In genomic region chr2:20052229-20052871, GRCh38 we compare ENCODE assay signal across 8 cellular contexts. TPM values are rescaled to one million over a fixed set of nuclear protein-coding genes. Genes with fewer than 3 reads are reported as not detected.
DNase-seq lines count a peak whose midpoint lies in the region; ATAC-seq and TF ChIP-seq lines count a peak whose summit lies in the region.

No MANE protein-coding gene starts in this region.

- peak overlapping the region; percentile 73 for H3K4me3 ChIP-seq in cardiac muscle cell
- H3K4me3 ChIP-seq in adipocyte (ENCODE audit: low read length): peak overlapping the region; percentile 100
- H3K4me3 ChIP-seq in vagina: peak overlapping the region; percentile 74 to 89

- TF ChIP-seq POLR2A in vagina (IDR thresholded peaks at IDR 0.05): no peak

- DNase-seq in cardiac muscle cell (ENCODE audit: low read depth in 1 of 2, low spot score in 1 of 2): peak in 1 of 2 donors; percentile 35
- no peak for DNase-seq in Right ventricle myocardium superior
- peak; percentile 59 for DNase-seq in adipocyte (ENCODE audit: low read depth)
- peak; percentile 58 for DNase-seq in left kidney (ENCODE audit: low read depth, low spot score)
- DNase-seq in vagina (ENCODE audit: extremely low spot score in 2 of 2): no peak
- DNase-seq in activated T-helper 1 cell treated with anti-CD3 and anti-CD28 coated beads, Interleukin-12 subunit alpha, Interleukin-12 subunit beta, Interleukin-2, Interleukin-4 antibody, amounts not matched to agents 30 ng/mL and 10 ng/mL and 1 ng/mL, durations not matched to agents 14 hours and 24 hours and 36 hours (ENCODE audit: low spot score): no peak

- no peak for ATAC-seq in Right ventricle myocardium superior (ENCODE audit: poor library complexity)
- no peak for ATAC-seq in GM19452 (IDR thresholded peaks at IDR 0.05; ENCODE audit: unreplicated experiment)
- ATAC-seq in HG02642 (IDR thresholded peaks at IDR 0.05; ENCODE audit: poor library complexity, unreplicated experiment): no peak

- no peaks in the 10 kb centered on the region for H3K36me3 ChIP-seq in cardiac muscle cell
- no peaks in the 10 kb centered on the region for H3K36me3 ChIP-seq in adipocyte (ENCODE audit: control insufficient read depth, insufficient read depth, low read length, severe bottlenecking)
- H3K36me3 ChIP-seq in vagina: no peaks in the 10 kb centered on the region

- no peak for TF ChIP-seq CTCF in cardiac muscle cell (IDR thresholded peaks at IDR 0.05; ENCODE audit: low read depth, low read length)
- no peak for TF ChIP-seq CTCF in vagina (IDR thresholded peaks at IDR 0.05)

- intact Hi-C loops in Right ventricle myocardium superior (cut with DNase I): no loop called here
- intact Hi-C loops in vagina (cut with DNase I): no loop called here
- intact Hi-C loops in activated T-helper 1 cell treated with anti-CD3 and anti-CD28 coated beads, Interleukin-12 subunit alpha, Interleukin-12 subunit beta, Interleukin-2, Interleukin-4 antibody, amounts not matched to agents 30 ng/mL and 10 ng/mL and 1 ng/mL, durations not matched to agents 14 hours and 24 hours and 36 hours (cut with micrococcal nuclease): loop anchor here (1.0 to 5.0 kb wide), 4 partner anchors 46 to 1492 kb away; partner anchors contain the start of genes HS1BP3 and RDH14

- no peak overlapping the region for H3K27ac Mint-ChIP-seq in activated T-helper 1 cell treated with anti-CD3 and anti-CD28 coated beads, Interleukin-12 subunit alpha, Interleukin-12 subunit beta, Interleukin-2, Interleukin-4 antibody, amounts not matched to agents 30 ng/mL and 10 ng/mL and 1 ng/mL, durations not matched to agents 14 hours and 24 hours and 36 hours

- peaks cover 26% of the 10 kb centered on the region for H3K4me1 Mint-ChIP-seq in activated T-helper 1 cell treated with anti-CD3 and anti-CD28 coated beads, Interleukin-12 subunit alpha, Interleukin-12 subunit beta, Interleukin-2, Interleukin-4 antibody, amounts not matched to agents 30 ng/mL and 10 ng/mL and 1 ng/mL, durations not matched to agents 14 hours and 24 hours and 36 hours (ENCODE audit: low read depth)

- no peaks in the 10 kb centered on the region for H3K9me3 Mint-ChIP-seq in activated T-helper 1 cell treated with anti-CD3 and anti-CD28 coated beads, Interleukin-12 subunit alpha, Interleukin-12 subunit beta, Interleukin-2, Interleukin-4 antibody, amounts not matched to agents 30 ng/mL and 10 ng/mL and 1 ng/mL, durations not matched to agents 14 hours and 24 hours and 36 hours

- peaks cover 21% of the 10 kb centered on the region for H3K27me3 Mint-ChIP-seq in activated T-helper 1 cell treated with anti-CD3 and anti-CD28 coated beads, Interleukin-12 subunit alpha, Interleukin-12 subunit beta, Interleukin-2, Interleukin-4 antibody, amounts not matched to agents 30 ng/mL and 10 ng/mL and 1 ng/mL, durations not matched to agents 14 hours and 24 hours and 36 hours (ENCODE audit: insufficient read depth)

- H3K9ac ChIP-seq in adipocyte (ENCODE audit: low read length): peak overlapping the region; percentile 99

- H3K36me3 Mint-ChIP-seq in activated T-helper 1 cell treated with anti-CD3 and anti-CD28 coated beads, Interleukin-12 subunit alpha, Interleukin-12 subunit beta, Interleukin-2, Interleukin-4 antibody, amounts not matched to agents 30 ng/mL and 10 ng/mL and 1 ng/mL, durations not matched to agents 14 hours and 24 hours and 36 hours (ENCODE audit: low read depth): no peaks in the 10 kb centered on the region

- no peaks in the 10 kb centered on the region for H3K27me3 ChIP-seq in cardiac muscle cell
- H3K27me3 ChIP-seq in adipocyte (replicated peaks; ENCODE audit: control insufficient read depth, insufficient read depth, low read length): no peaks in the 10 kb centered on the region
- no peaks in the 10 kb centered on the region for H3K27me3 ChIP-seq in vagina

- H3K4me3 Mint-ChIP-seq in activated T-helper 1 cell treated with anti-CD3 and anti-CD28 coated beads, Interleukin-12 subunit alpha, Interleukin-12 subunit beta, Interleukin-2, Interleukin-4 antibody, amounts not matched to agents 30 ng/mL and 10 ng/mL and 1 ng/mL, durations not matched to agents 14 hours and 24 hours and 36 hours: no peak overlapping the region

- H3K27ac ChIP-seq in cardiac muscle cell (peak overlapping the region; percentile 97), vagina (peak overlapping the region; percentile 97)

- H3K4me1 ChIP-seq in cardiac muscle cell (ENCODE audit: low read depth) (peaks cover 15% of the 10 kb centered on the region), adipocyte (ENCODE audit: control insufficient read depth, insufficient read depth, low read length) (peaks cover 23% of the 10 kb centered on the region), vagina (peaks cover 35% of the 10 kb centered on the region)

- no peaks in the 10 kb centered on the region for H3K9me3 ChIP-seq in cardiac muscle cell (ENCODE audit: low read depth)
- H3K9me3 ChIP-seq in adipocyte (ENCODE audit: control insufficient read depth, low read length): no peaks in the 10 kb centered on the region
- no peaks in the 10 kb centered on the region for H3K9me3 ChIP-seq in vagina

RNA-seq across cellular contexts. Expression of gene LAPTM4A, which starts 0.9 kb away (rescaled TPM):
- 114 and 119 TPM in 2 replicates for total RNA-seq in cardiac muscle cell
- 425 and 522 TPM in 2 replicates for polyA plus RNA-seq in cardiac muscle cell
- 217 TPM for total RNA-seq in Right ventricle myocardium superior
- 172 TPM for total RNA-seq in vagina
- 25.5 and 29.1 TPM in 2 replicates for total RNA-seq in activated T-helper 1 cell treated with anti-CD3 and anti-CD28 coated beads, Interleukin-12 subunit alpha, Interleukin-12 subunit beta, Interleukin-2, Interleukin-4 antibody, amounts not matched to agents 30 ng/mL and 10 ng/mL and 1 ng/mL, durations not matched to agents 14 hours and 24 hours and 36 hours

RNA-seq across cellular contexts. Expression of gene MATN3, which starts 39.9 kb away (rescaled TPM):
- total RNA-seq in cardiac muscle cell (1.3 and 3.8 TPM in 2 replicates), Right ventricle myocardium superior (0.16 TPM), vagina (3.9 TPM)
- polyA plus RNA-seq in cardiac muscle cell: 4.8 and 10.3 TPM in 2 replicates
- total RNA-seq in activated T-helper 1 cell treated with anti-CD3 and anti-CD28 coated beads, Interleukin-12 subunit alpha, Interleukin-12 subunit beta, Interleukin-2, Interleukin-4 antibody, amounts not matched to agents 30 ng/mL and 10 ng/mL and 1 ng/mL, durations not matched to agents 14 hours and 24 hours and 36 hours: not detected in 2 replicates

Comparison
In these comparisons a context has a peak if more than half of its experiments do, and no peak if none do; other contexts are left out.
1. DNase-seq: peak in adipocyte (single experiment) and left kidney (single experiment); none in Right ventricle myocardium superior (single experiment), vagina (0 of 2) and activated T-helper 1 cell treated with anti-CD3 and anti-CD28 coated beads, Interleukin-12 subunit alpha, Interleukin-12 subunit beta, Interleukin-2, Interleukin-4 antibody, amounts not matched to agents 30 ng/mL and 10 ng/mL and 1 ng/mL, durations not matched to agents 14 hours and 24 hours and 36 hours (single experiment).
2. Peak in every context shown above with its lines, with median percentiles within 50 percentile points of each other: H3K4me3 ChIP-seq.